8 cellular contexts compared by ENCODE assay signal in the genomic region with DNA sequence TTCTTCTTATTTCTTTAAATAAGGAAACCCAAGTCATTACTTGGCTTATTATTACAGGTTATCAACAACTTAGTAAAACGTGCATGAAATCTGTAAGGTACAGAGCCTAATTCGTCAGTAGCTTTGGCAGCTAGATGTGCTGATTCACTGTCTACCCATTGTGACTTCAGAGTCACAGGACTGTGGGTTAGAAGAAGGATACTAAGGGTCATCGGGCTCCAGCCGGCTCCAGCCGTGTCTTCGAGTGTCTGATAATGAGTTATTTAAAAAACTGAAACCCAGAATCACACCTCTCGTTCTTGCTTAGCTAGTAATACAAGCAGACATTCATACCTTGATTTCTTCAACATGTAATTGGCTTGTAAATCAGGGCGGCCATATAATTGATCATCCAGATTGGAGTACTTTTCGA.
DNase-seq lines count a peak whose midpoint lies in the region; ATAC-seq lines count a peak whose summit lies in the region.

No MANE protein-coding gene starts in this region.

- CTCF ChIA-PET in activated CD4-positive, alpha-beta memory T cell treated with anti-CD3 and anti-CD28 coated beads for 36 hours (lab: Charles Lee), result no interaction called here

- no peak for ATAC-seq in GM18861 (IDR thresholded peaks at IDR 0.05; ENCODE audit: unreplicated experiment)

- intact Hi-C loops in activated CD4-positive, alpha-beta memory T cell treated with anti-CD3 and anti-CD28 coated beads for 36 hours (cut with micrococcal nuclease), result no loop called here

- H3K9me3 Mint-ChIP-seq in activated CD4-positive, alpha-beta memory T cell treated with anti-CD3 and anti-CD28 coated beads for 36 hours, result no peaks in the 10 kb centered on the region

- H3K27ac Mint-ChIP-seq in activated CD4-positive, alpha-beta memory T cell treated with anti-CD3 and anti-CD28 coated beads for 36 hours, result no peak overlapping the region

- peaks cover 2% of the 10 kb centered on the region for H3K4me1 Mint-ChIP-seq in activated CD4-positive, alpha-beta memory T cell treated with anti-CD3 and anti-CD28 coated beads for 36 hours (ENCODE audit: low read depth)

- H3K36me3 Mint-ChIP-seq in activated CD4-positive, alpha-beta memory T cell treated with anti-CD3 and anti-CD28 coated beads for 36 hours, result no peaks in the 10 kb centered on the region

- peaks cover 8% of the 10 kb centered on the region for H3K27me3 Mint-ChIP-seq in activated CD4-positive, alpha-beta memory T cell treated with anti-CD3 and anti-CD28 coated beads for 36 hours

- in situ Hi-C loops in ACHN (cut with HindIII; ENCODE audit: low pct_ligation_motif_present, low pct_unique_long_range_greater_than_20kb, low sequenced_read_pairs), result no loop called here

- POLR2A ChIA-PET in activated CD4-positive, alpha-beta memory T cell treated with anti-CD3 and anti-CD28 coated beads for 36 hours (lab: Charles Lee), result no interaction called here

- DNase-seq in ACHN, result peak; percentile 98
- peak; percentile 53 for DNase-seq in HS-5 (ENCODE audit: low read depth)
- peak; percentile 36 to 92 for DNase-seq in dermis microvascular lymphatic vessel endothelial cell (ENCODE audit: low read depth in 2 of 2)
- peak; percentile 75 to 89 for DNase-seq in lung microvascular endothelial cell (ENCODE audit: low read depth in 2 of 2)
- no peak for DNase-seq in activated CD8-positive, alpha-beta memory T cell treated with anti-CD3 and anti-CD28 coated beads for 24 hours
- DNase-seq in activated CD4-positive, alpha-beta memory T cell treated with anti-CD3 and anti-CD28 coated beads for 36 hours, result no peak
- no peak for DNase-seq in NCI-H2196 treated with DMSO at 0.1 percent for 48 hours (lab: John Stamatoyannopoulos, UW; ENCODE audit: unreplicated experiment)

- H3K4me3 Mint-ChIP-seq in activated CD4-positive, alpha-beta memory T cell treated with anti-CD3 and anti-CD28 coated beads for 36 hours, result no peak overlapping the region

Comparison
In these comparisons a context has a peak if more than half of its experiments do, and no peak if none do; other contexts are left out.
1. DNase-seq: peak in ACHN (single experiment), HS-5 (single experiment), dermis microvascular lymphatic vessel endothelial cell (2 of 2) and lung microvascular endothelial cell (2 of 2); none in activated CD8-positive, alpha-beta memory T cell treated with anti-CD3 and anti-CD28 coated beads for 24 hours (single experiment), activated CD4-positive, alpha-beta memory T cell treated with anti-CD3 and anti-CD28 coated beads for 36 hours (single experiment) and NCI-H2196 treated with DMSO at 0.1 percent for 48 hours (single experiment).